10 cellular contexts compared by ENCODE assay signal in the genomic region with DNA sequence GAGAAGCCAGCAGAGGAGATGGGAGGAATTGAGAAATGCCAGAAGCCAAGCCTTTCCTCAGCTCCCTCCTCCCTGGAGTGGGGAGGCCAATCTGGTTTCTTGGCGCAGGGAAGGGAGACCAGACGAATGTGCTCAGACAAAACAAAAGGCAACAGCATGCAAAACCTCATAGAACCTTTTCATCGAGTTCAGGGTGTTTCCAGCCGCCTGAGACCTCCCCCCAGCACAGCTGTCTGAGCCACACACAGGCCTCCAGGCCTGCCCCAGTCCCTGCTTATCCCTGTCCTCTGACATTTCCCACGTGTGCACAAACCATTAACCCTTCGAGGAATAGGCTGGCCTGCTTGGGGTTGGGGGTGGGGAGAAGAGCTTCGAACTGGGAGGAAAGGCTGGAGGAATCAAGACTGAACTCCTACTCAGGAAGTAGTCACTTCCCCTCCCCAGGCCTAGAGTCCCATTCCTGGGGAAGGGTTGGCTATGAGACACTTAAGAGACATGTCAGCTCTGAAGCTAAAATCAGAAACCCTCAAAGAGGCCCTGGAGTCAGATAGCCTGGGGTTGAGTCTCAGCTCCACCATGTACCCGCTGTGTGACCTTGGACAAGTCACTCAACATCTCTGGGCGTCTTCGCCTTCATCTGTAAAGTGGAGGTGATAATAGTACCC. TPM values are rescaled to one million over a fixed set of nuclear protein-coding genes. Genes with fewer than 3 reads are reported as not detected.
A peak's percentile ranks its signal among the peaks of the same experiment; 100 is the strongest.
DNase-seq lines count a peak whose midpoint lies in the region; ATAC-seq and TF ChIP-seq lines count a peak whose summit lies in the region.
"Had no signal": no experiment of that assay in that cellular context is flagged by ENCODE, and none has a peak within 500 bp of the region (broad histone marks: within the 10 kb centered on the region; RNA-seq: fewer than 3 reads in every experiment).

No MANE protein-coding gene starts in this region.

- TF ChIP-seq CTCF in lower lobe of right lung (IDR thresholded peaks at IDR 0.05) = no peak
- no peak for TF ChIP-seq CTCF in GM10248 (IDR thresholded peaks at IDR 0.05; ENCODE audit: control extremely low read depth, extremely low read depth, low read depth, missing control alignments)

- ATAC-seq in lower lobe of right lung (peak; percentile 33 to 61), HG03039 (IDR thresholded peaks at IDR 0.05; ENCODE audit: unreplicated experiment) (no peak)

- DNase-seq in DMS 273 (lab: John Stamatoyannopoulos, UW; ENCODE audit: unreplicated experiment) (peak; percentile 14), DMS 273 treated with DMSO at 0.1 percent for 48 hours (lab: John Stamatoyannopoulos, UW) (no peak), dedifferentiated amniotic fluid mesenchymal stem cell (ENCODE audit: extremely low spot score) (peak; percentile 80), lower lobe of right lung (no peak), ureter (ENCODE audit: low spot score) (peak; percentile 79), NCI-H2171 (lab: John Stamatoyannopoulos, UW) (no peak), GM10248 (ENCODE audit: extremely low spot score) (no peak)
- DNase-seq: 8988T, Karpas-422 had no signal

- POLR2A ChIA-PET in GM10248 (lab: Yijun Ruan, JAX) = no interaction called here

- H3K27ac ChIP-seq in lower lobe of right lung = peak overlapping the region; percentile 84

- H3K36me3 ChIP-seq in lower lobe of right lung = peaks cover 16% of the 10 kb centered on the region

- CTCF ChIA-PET in GM10248 (lab: Yijun Ruan, JAX) = interaction anchor here (1.1 kb wide), 2 partner anchors 11 to 13 kb away, joined by 3 read pairs; a partner anchor contains a TSS

- intact Hi-C loops in lower lobe of right lung (cut with DNase I) = loop anchor here (10.0 kb wide), 1 partner anchor 1082 kb away; no protein-coding TSS in a partner anchor

- peak overlapping the region; percentile 50 for H3K4me3 ChIP-seq in lower lobe of right lung

- H3K9me3 ChIP-seq in lower lobe of right lung = no peaks in the 10 kb centered on the region

- no peaks in the 10 kb centered on the region for H3K4me1 ChIP-seq in lower lobe of right lung

- H3K27me3 ChIP-seq in lower lobe of right lung (ENCODE audit: low read depth) = peaks cover 52% of the 10 kb centered on the region

RNA-seq across cellular contexts. Expression of a gene that starts 10.7 kb away (rescaled TPM):
- total RNA-seq in lower lobe of right lung (50.9 TPM), ureter (251 TPM)

Comparison
In these comparisons a context has a peak if more than half of its experiments do, and no peak if none do; other contexts are left out.
1. DNase-seq: peak in DMS 273 (single experiment), dedifferentiated amniotic fluid mesenchymal stem cell (single experiment) and ureter (single experiment); none in DMS 273 treated with DMSO at 0.1 percent for 48 hours (single experiment), lower lobe of right lung (single experiment), NCI-H2171 (single experiment) and GM10248 (single experiment).